ENCODE assay signal across 19 cellular contexts in genomic region chr1:225815526-225816178, GRCh38. TPM values are rescaled to one million over a fixed set of nuclear protein-coding genes. Genes with fewer than 3 reads are reported as not detected.
DNase-seq lines count a peak whose midpoint lies in the region; ATAC-seq and TF ChIP-seq lines count a peak whose summit lies in the region.
"Had no signal": no experiment of that assay in that cellular context is flagged by ENCODE, and none has a peak within 500 bp of the region (broad histone marks: within the 10 kb centered on the region; RNA-seq: fewer than 3 reads in every experiment).

No MANE protein-coding gene starts in this region.

- no peak overlapping the region for H2AK5ac ChIP-seq in neuronal stem cell (ENCODE audit: low read depth, low read length)

- TF ChIP-seq CTCF in glutamatergic neuron (IDR thresholded peaks at IDR 0.05; ENCODE audit: partially characterized antibody, unreplicated experiment) = no peak
- no peak for TF ChIP-seq CTCF in PC-3 (conservative IDR thresholded peaks at IDR 0.05; ENCODE audit: low read depth, low read length)

- ATAC-seq in GM19035 (IDR thresholded peaks at IDR 0.05; ENCODE audit: unreplicated experiment) (no peak), PC-3 (no peak)
- ATAC-seq: activated CD8-positive, alpha-beta memory T cell treated with anti-CD3 and anti-CD28 coated beads, Interleukin-2, amount 10 ng/mL, durations not matched to agents 7 days and 5 days; mucosa of descending colon; stimulated activated memory B cell treated with anti-CD40 and anti-IgM and Interleukin-4, amounts not matched to agents 10 μg/mL and 1 μg/mL and 100 μg/mL, for 72 hours had no signal

- POLR2A ChIA-PET in PC-3 (lab: Charles Lee; ENCODE audit: unreplicated experiment) = no interaction called here

- no peaks in the 10 kb centered on the region for H3F3A ChIP-seq in PC-3 (ENCODE audit: low read length, unreplicated experiment)

- no peak overlapping the region for H3K9ac ChIP-seq in skeletal muscle tissue (ENCODE audit: low read depth in 1 of 3, low read length in 3 of 3)
- no peak overlapping the region for H3K9ac ChIP-seq in neuronal stem cell (ENCODE audit: low read depth, low read length, poor library complexity)
- H3K9ac ChIP-seq in PC-3 (ENCODE audit: low read length) = no peak overlapping the region
- H3K9ac ChIP-seq: BLaER1 had no signal

- peaks cover 2% of the 10 kb centered on the region for H3K27me3 Mint-ChIP-seq in glutamatergic neuron (ENCODE audit: unreplicated experiment)
- H3K27me3 Mint-ChIP-seq: stimulated activated memory B cell treated with anti-CD40 and anti-IgM and Interleukin-4, amounts not matched to agents 10 μg/mL and 1 μg/mL and 100 μg/mL, for 72 hours had no signal

- BruUV-seq in PC-3 (replicated peaks; lab: Mats Ljungman, UMichigan) = no TSS peak

- no peaks in the 10 kb centered on the region for H3K9me3 ChIP-seq in skeletal muscle tissue (ENCODE audit: control insufficient read depth in 3 of 3, low read length in 3 of 3)
- H3K9me3 ChIP-seq in neuronal stem cell (replicated peaks in 1 of 2; ENCODE audit: control insufficient read depth in 2 of 2, insufficient read depth in 1 of 2, low read depth in 1 of 2, low read length in 2 of 2) = no peaks in the 10 kb centered on the region
- no peaks in the 10 kb centered on the region for H3K9me3 ChIP-seq in PC-3 (ENCODE audit: low read length)
- H3K9me3 ChIP-seq: BLaER1, mucosa of descending colon had no signal

- intact Hi-C loops in PC-3 (cut with micrococcal nuclease) = no loop called here

- no peaks in the 10 kb centered on the region for H3K36me3 Mint-ChIP-seq in glutamatergic neuron (ENCODE audit: unreplicated experiment)
- H3K36me3 Mint-ChIP-seq: activated CD8-positive, alpha-beta memory T cell treated with anti-CD3 and anti-CD28 coated beads, Interleukin-2, amount 10 ng/mL, durations not matched to agents 7 days and 5 days; activated naive CD8-positive, alpha-beta T cell treated with anti-CD3 and anti-CD28 coated beads for 36 hours; stimulated activated memory B cell treated with anti-CD40 and anti-IgM and Interleukin-4, amounts not matched to agents 10 μg/mL and 1 μg/mL and 100 μg/mL, for 72 hours had no signal

- no peak overlapping the region for H3K4ac ChIP-seq in neuronal stem cell (ENCODE audit: low read length)

- peaks cover 73% of the 10 kb centered on the region for H3K79me2 ChIP-seq in PC-3 (ENCODE audit: low read length)

- H4K20me1 ChIP-seq in PC-3 (ENCODE audit: low read length) = no peaks in the 10 kb centered on the region

- H3K18ac ChIP-seq in neuronal stem cell (ENCODE audit: low read length) = no peak overlapping the region

- H3K23ac ChIP-seq in neuronal stem cell (ENCODE audit: low read depth, low read length, poor library complexity) = no peak overlapping the region

- H3K27ac Mint-ChIP-seq in glutamatergic neuron (ENCODE audit: unreplicated experiment) = peak overlapping the region; percentile 48
- H3K27ac Mint-ChIP-seq: activated CD8-positive, alpha-beta memory T cell treated with anti-CD3 and anti-CD28 coated beads, Interleukin-2, amount 10 ng/mL, durations not matched to agents 7 days and 5 days; activated naive CD8-positive, alpha-beta T cell treated with anti-CD3 and anti-CD28 coated beads for 36 hours; stimulated activated memory B cell treated with anti-CD40 and anti-IgM and Interleukin-4, amounts not matched to agents 10 μg/mL and 1 μg/mL and 100 μg/mL, for 72 hours had no signal

- peaks cover 51% of the 10 kb centered on the region for H3K4me1 Mint-ChIP-seq in glutamatergic neuron (ENCODE audit: low read depth, unreplicated experiment)

- peak overlapping the region; percentile 38 for H3K4me3 Mint-ChIP-seq in glutamatergic neuron (ENCODE audit: unreplicated experiment)
- H3K4me3 Mint-ChIP-seq: activated CD8-positive, alpha-beta memory T cell treated with anti-CD3 and anti-CD28 coated beads, Interleukin-2, amount 10 ng/mL, durations not matched to agents 7 days and 5 days; activated naive CD8-positive, alpha-beta T cell treated with anti-CD3 and anti-CD28 coated beads for 36 hours; stimulated activated memory B cell treated with anti-CD40 and anti-IgM and Interleukin-4, amounts not matched to agents 10 μg/mL and 1 μg/mL and 100 μg/mL, for 72 hours had no signal

- H2BK5ac ChIP-seq in neuronal stem cell (ENCODE audit: low read length) = no peak overlapping the region

- H3K4me3 ChIP-seq in skeletal muscle tissue (ENCODE audit: low read length in 3 of 3) = peak overlapping the region; percentile 29 to 30 (median 30)
- no peak overlapping the region for H3K4me3 ChIP-seq in neuronal stem cell (ENCODE audit: low read length in 2 of 2)
- no peak overlapping the region for H3K4me3 ChIP-seq in PC-3 (ENCODE audit: low read length)
- H3K4me3 ChIP-seq: BLaER1, mucosa of descending colon had no signal

- no peak overlapping the region for H3K4me2 ChIP-seq in neuronal stem cell (ENCODE audit: insufficient read depth, low read length, poor library complexity, severe bottlenecking)
- H3K4me2 ChIP-seq in PC-3 (ENCODE audit: low read length) = no peak overlapping the region
- H3K4me2 ChIP-seq: BLaER1 had no signal

- no peak overlapping the region for H4K91ac ChIP-seq in neuronal stem cell (ENCODE audit: low read depth, low read length, poor library complexity)

- H2BK15ac ChIP-seq in neuronal stem cell (ENCODE audit: low read length) = no peak overlapping the region

- no peaks in the 10 kb centered on the region for H3K79me1 ChIP-seq in neuronal stem cell (ENCODE audit: low read depth, low read length)

- CTCF ChIA-PET in PC-3 (lab: Charles Lee) = no interaction called here

- TF ChIP-seq EP300 in Ishikawa (IDR thresholded peaks at IDR 0.05; ENCODE audit: borderline replicate concordance) = no peak

- no peak overlapping the region for H4K8ac ChIP-seq in neuronal stem cell (ENCODE audit: low read depth, low read length)

- DNase-seq in NCI-H2171 (lab: John Stamatoyannopoulos, UW) (peak; percentile 19), glutamatergic neuron (no peak), neuronal stem cell (ENCODE audit: low spot score) (no peak), middle frontal gyrus (ENCODE audit: extremely low spot score, low spot score) (no peak), PC-3 (no peak)
- DNase-seq: activated CD8-positive, alpha-beta memory T cell treated with anti-CD3 and anti-CD28 coated beads, Interleukin-2, amount 10 ng/mL, durations not matched to agents 7 days and 5 days; activated naive CD8-positive, alpha-beta T cell treated with anti-CD3 and anti-CD28 coated beads for 36 hours; cortex of kidney; KG1; mucosa of descending colon; NCI-H2081; OCI-M1; stimulated activated CD4-positive, alpha-beta T cell treated with anti-CD3 and anti-CD28 coated beads, Interleukin-4, amount 100 ng/mL, for 1 hour had no signal

- H3K36me3 ChIP-seq in skeletal muscle tissue (ENCODE audit: control insufficient read depth in 3 of 3, insufficient read depth in 3 of 3, low read length in 3 of 3) = peaks cover 0 to 3% (median 0%) of the 10 kb centered on the region in 3 donors
- H3K36me3 ChIP-seq in neuronal stem cell (replicated peaks in 1 of 2; ENCODE audit: control insufficient read depth in 2 of 2, insufficient read depth in 2 of 2, low read length in 2 of 2) = peaks cover 0 to 5% of the 10 kb centered on the region in 2 donors
- no peaks in the 10 kb centered on the region for H3K36me3 ChIP-seq in PC-3 (ENCODE audit: low read depth, low read length)
- H3K36me3 ChIP-seq: BLaER1 had no signal

- H3K4me1 ChIP-seq in skeletal muscle tissue (ENCODE audit: control insufficient read depth in 3 of 3, insufficient read depth in 3 of 3, low read length in 3 of 3) (peaks cover 84 to 90% (median 87%) of the 10 kb centered on the region in 3 donors), neuronal stem cell (ENCODE audit: control insufficient read depth in 2 of 2, insufficient read depth in 1 of 2, low read depth in 1 of 2, low read length in 2 of 2) (peaks cover 13 to 31% of the 10 kb centered on the region in 2 donors), PC-3 (ENCODE audit: insufficient read depth, low read length) (peaks cover 45% of the 10 kb centered on the region)

- no peak overlapping the region for H3K14ac ChIP-seq in neuronal stem cell (ENCODE audit: low read length)

- no peaks in the 10 kb centered on the region for H3K9me2 ChIP-seq in PC-3 (replicated peaks; ENCODE audit: low read length)

- no peak for TF ChIP-seq RAD21 in Ishikawa (IDR thresholded peaks at IDR 0.05; ENCODE audit: low read depth)

- H2BK12ac ChIP-seq in neuronal stem cell (ENCODE audit: low read length) = no peak overlapping the region

- H3K9me3 Mint-ChIP-seq in glutamatergic neuron (ENCODE audit: unreplicated experiment) = peaks cover 10% of the 10 kb centered on the region
- H3K9me3 Mint-ChIP-seq: activated naive CD8-positive, alpha-beta T cell treated with anti-CD3 and anti-CD28 coated beads for 36 hours had no signal

- H2AFZ ChIP-seq in neuronal stem cell (ENCODE audit: low read length) = no peak overlapping the region
- no peak overlapping the region for H2AFZ ChIP-seq in PC-3 (ENCODE audit: low read length)

- no peaks in the 10 kb centered on the region for H3K27me3 ChIP-seq in skeletal muscle tissue (ENCODE audit: control insufficient read depth in 3 of 3, insufficient read depth in 3 of 3, low read length in 3 of 3)
- peaks cover 0 to 6% (median 0%) of the 10 kb centered on the region in 3 experiments for H3K27me3 ChIP-seq in neuronal stem cell (ENCODE audit: control insufficient read depth in 3 of 3, insufficient read depth in 3 of 3, low read depth in 1 of 3, low read length in 3 of 3)
- H3K27me3 ChIP-seq in PC-3 (ENCODE audit: low read length) = no peaks in the 10 kb centered on the region
- H3K27me3 ChIP-seq: BLaER1 had no signal

- no CpG with 5 or more reads among the region's 17 CpGs for WGBS in neuronal stem cell (ENCODE audit: extremely low coverage in 2 of 2, insufficient read length in 2 of 2, insufficient replicate concordance in 1 of 2), 2 donors

- H3K27ac ChIP-seq in skeletal muscle tissue (ENCODE audit: low read depth, low read length) = peak overlapping the region; percentile 48
- H3K27ac ChIP-seq in neuronal stem cell (replicated peaks; ENCODE audit: low read length) = no peak overlapping the region
- H3K27ac ChIP-seq in PC-3 (ENCODE audit: low read length) = no peak overlapping the region
- H3K27ac ChIP-seq: BLaER1, VCaP had no signal

- no peak overlapping the region for H2BK120ac ChIP-seq in neuronal stem cell (ENCODE audit: low read depth, low read length)

TF ChIP-seq in Ishikawa, 13 proteins besides CTCF, POLR2A, EP300 and RAD21 (continues in another document):
- TF ChIP-seq NFIC (IDR thresholded peaks at IDR 0.05) (no peak), MAX (IDR thresholded peaks at IDR 0.05) (peak; percentile 89)

RNA-seq across cellular contexts. Expression of gene EPHX1, which starts 5.7 kb away (rescaled TPM):
- total RNA-seq in glutamatergic neuron (ENCODE audit: unreplicated experiment) (60.4 TPM), skeletal muscle tissue (13.0 TPM), PC-3 (2014; rRNA removed) (54.6 and 69.2 TPM in 2 replicates)
- polyA plus RNA-seq in neuronal stem cell (2013, experiment 1 of 2) = 9.9 TPM
- polyA plus RNA-seq in neuronal stem cell (2013, experiment 2 of 2) = 9.9 TPM

RNA-seq across cellular contexts. Expression of gene SRP9, which starts 38.0 kb away (rescaled TPM):
- 364 TPM for total RNA-seq in glutamatergic neuron (ENCODE audit: unreplicated experiment)
- total RNA-seq in skeletal muscle tissue = 139 TPM
- 466 TPM for polyA plus RNA-seq in neuronal stem cell (2013, experiment 1 of 2)
- 474 TPM for polyA plus RNA-seq in neuronal stem cell (2013, experiment 2 of 2)
- total RNA-seq in PC-3 (2014; rRNA removed) = 241 and 306 TPM in 2 replicates

Comparison
In these comparisons a context has a peak if more than half of its experiments do, and no peak if none do; other contexts are left out.
1. H3K4me3 ChIP-seq: peak in skeletal muscle tissue (3 of 3); none in neuronal stem cell (0 of 2) and PC-3 (single experiment).